In the genomic region with DNA sequence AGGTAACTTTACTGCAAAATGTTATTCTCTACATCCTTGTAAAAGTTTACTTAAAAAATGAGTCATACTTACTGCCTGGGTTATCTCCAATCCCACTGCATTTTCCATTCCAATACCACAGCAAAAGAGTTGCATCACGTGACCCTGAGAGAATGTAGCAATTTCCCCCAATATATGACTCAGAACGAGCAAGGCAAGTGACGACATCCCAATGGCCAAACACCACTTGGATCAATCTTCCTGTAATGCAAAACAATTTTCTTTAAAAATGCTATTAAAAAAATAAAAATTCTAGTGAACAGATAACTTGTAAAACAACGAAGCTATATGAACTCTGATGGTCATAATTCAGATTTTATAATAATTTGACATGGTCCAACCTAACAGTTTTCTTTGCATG, we compare ENCODE assay signal across 9 cellular contexts.
A peak's percentile ranks its signal among the peaks of the same experiment; 100 is the strongest.
DNase-seq lines count a peak whose midpoint lies in the region; ATAC-seq lines count a peak whose summit lies in the region.
"Had no signal": no experiment of that assay in that cellular context is flagged by ENCODE, and none has a peak within 500 bp of the region (broad histone marks: within the 10 kb centered on the region; RNA-seq: fewer than 3 reads in every experiment).

No MANE protein-coding gene starts in this region.

- H3K27me3 Mint-ChIP-seq in activated naive CD4-positive, alpha-beta T cell treated with anti-CD3 and anti-CD28 coated beads for 36 hours (ENCODE audit: low read depth): no peaks in the 10 kb centered on the region
- H3K27me3 Mint-ChIP-seq in activated naive CD4-positive, alpha-beta T cell treated with anti-CD3 and anti-CD28 coated beads, Interleukin-2, amount 10 ng/mL, durations not matched to agents 7 days and 5 days: no peaks in the 10 kb centered on the region
- H3K27me3 Mint-ChIP-seq in activated CD4-positive, alpha-beta memory T cell treated with anti-CD3 and anti-CD28 coated beads for 36 hours: no peaks in the 10 kb centered on the region

- no peak overlapping the region for H3K27ac Mint-ChIP-seq in activated naive CD4-positive, alpha-beta T cell treated with anti-CD3 and anti-CD28 coated beads for 36 hours
- H3K27ac Mint-ChIP-seq in activated naive CD4-positive, alpha-beta T cell treated with anti-CD3 and anti-CD28 coated beads, Interleukin-2, amount 10 ng/mL, durations not matched to agents 7 days and 5 days: no peak overlapping the region
- H3K27ac Mint-ChIP-seq in activated CD4-positive, alpha-beta memory T cell treated with anti-CD3 and anti-CD28 coated beads for 36 hours: no peak overlapping the region
- H3K27ac Mint-ChIP-seq in stimulated activated effector memory CD8-positive, alpha-beta T cell treated with anti-CD3 and anti-CD28 coated beads, Interleukin-12 subunit alpha, Interleukin-12 subunit beta, amount 100 ng/mL, for 72 hours: no peak overlapping the region

- no peaks in the 10 kb centered on the region for H3K36me3 ChIP-seq in aorta (ENCODE audit: control insufficient read depth in 1 of 2, insufficient read depth in 2 of 2, low read length in 1 of 2)

- POLR2A ChIA-PET in activated CD4-positive, alpha-beta memory T cell treated with anti-CD3 and anti-CD28 coated beads for 36 hours (lab: Charles Lee): no interaction called here

- H3K4me3 Mint-ChIP-seq in activated naive CD4-positive, alpha-beta T cell treated with anti-CD3 and anti-CD28 coated beads for 36 hours: no peak overlapping the region
- no peak overlapping the region for H3K4me3 Mint-ChIP-seq in activated naive CD4-positive, alpha-beta T cell treated with anti-CD3 and anti-CD28 coated beads, Interleukin-2, amount 10 ng/mL, durations not matched to agents 7 days and 5 days
- H3K4me3 Mint-ChIP-seq in activated CD4-positive, alpha-beta memory T cell treated with anti-CD3 and anti-CD28 coated beads for 36 hours: no peak overlapping the region
- H3K4me3 Mint-ChIP-seq in stimulated activated effector memory CD8-positive, alpha-beta T cell treated with anti-CD3 and anti-CD28 coated beads, Interleukin-12 subunit alpha, Interleukin-12 subunit beta, amount 100 ng/mL, for 72 hours: no peak overlapping the region

- CTCF ChIA-PET in activated naive CD4-positive, alpha-beta T cell treated with anti-CD3 and anti-CD28 coated beads for 36 hours (lab: Charles Lee): interaction anchor here (0.7 to 1.0 kb wide), 2 partner anchors 10 to 16 kb away, joined by 3 to 4 read pairs; no protein-coding TSS in a partner anchor
- CTCF ChIA-PET in activated naive CD4-positive, alpha-beta T cell treated with anti-CD3 and anti-CD28 coated beads, Interleukin-2, amount 10 ng/mL, durations not matched to agents 7 days and 5 days (lab: Charles Lee): interaction anchor here (0.5 kb wide), 1 partner anchor 126 kb away, joined by 4 read pairs; no protein-coding TSS in a partner anchor
- CTCF ChIA-PET in activated CD4-positive, alpha-beta memory T cell treated with anti-CD3 and anti-CD28 coated beads for 36 hours (lab: Charles Lee): no interaction called here

- no peaks in the 10 kb centered on the region for H3K4me1 ChIP-seq in aorta (ENCODE audit: control insufficient read depth in 1 of 2, insufficient read depth in 2 of 2, low read length in 2 of 2)

- no peaks in the 10 kb centered on the region for H3K27me3 ChIP-seq in aorta (ENCODE audit: control insufficient read depth in 1 of 2, insufficient read depth in 2 of 2, low read length in 1 of 2)

- peak; percentile 57 for DNase-seq in activated naive CD4-positive, alpha-beta T cell treated with anti-CD3 and anti-CD28 coated beads for 36 hours
- no peak for DNase-seq in activated naive CD4-positive, alpha-beta T cell treated with anti-CD3 and anti-CD28 coated beads, Interleukin-2, amount 10 ng/mL, durations not matched to agents 7 days and 5 days
- peak; percentile 55 for DNase-seq in activated CD4-positive, alpha-beta memory T cell treated with anti-CD3 and anti-CD28 coated beads for 36 hours
- peak; percentile 39 for DNase-seq in foreskin melanocyte
- DNase-seq in aorta: no peak
- no peak for DNase-seq in germinal center (ENCODE audit: low spot score)
- no peak for DNase-seq in stimulated activated effector memory CD8-positive, alpha-beta T cell treated with anti-CD3 and anti-CD28 coated beads, Interleukin-12 subunit alpha, Interleukin-12 subunit beta, amount 100 ng/mL, for 72 hours (ENCODE audit: low spot score in 2 of 2)

- no peaks in the 10 kb centered on the region for H3K9me3 Mint-ChIP-seq in activated naive CD4-positive, alpha-beta T cell treated with anti-CD3 and anti-CD28 coated beads for 36 hours
- no peaks in the 10 kb centered on the region for H3K9me3 Mint-ChIP-seq in activated naive CD4-positive, alpha-beta T cell treated with anti-CD3 and anti-CD28 coated beads, Interleukin-2, amount 10 ng/mL, durations not matched to agents 7 days and 5 days
- no peaks in the 10 kb centered on the region for H3K9me3 Mint-ChIP-seq in activated CD4-positive, alpha-beta memory T cell treated with anti-CD3 and anti-CD28 coated beads for 36 hours
- H3K9me3 Mint-ChIP-seq in stimulated activated effector memory CD8-positive, alpha-beta T cell treated with anti-CD3 and anti-CD28 coated beads, Interleukin-12 subunit alpha, Interleukin-12 subunit beta, amount 100 ng/mL, for 72 hours: no peaks in the 10 kb centered on the region

- H3K36me3 Mint-ChIP-seq in activated naive CD4-positive, alpha-beta T cell treated with anti-CD3 and anti-CD28 coated beads for 36 hours (ENCODE audit: low read depth): peaks cover 9% of the 10 kb centered on the region
- peaks cover 2% of the 10 kb centered on the region for H3K36me3 Mint-ChIP-seq in activated naive CD4-positive, alpha-beta T cell treated with anti-CD3 and anti-CD28 coated beads, Interleukin-2, amount 10 ng/mL, durations not matched to agents 7 days and 5 days
- peaks cover 3% of the 10 kb centered on the region for H3K36me3 Mint-ChIP-seq in activated CD4-positive, alpha-beta memory T cell treated with anti-CD3 and anti-CD28 coated beads for 36 hours
- peaks cover 20% of the 10 kb centered on the region for H3K36me3 Mint-ChIP-seq in stimulated activated effector memory CD8-positive, alpha-beta T cell treated with anti-CD3 and anti-CD28 coated beads, Interleukin-12 subunit alpha, Interleukin-12 subunit beta, amount 100 ng/mL, for 72 hours

- H3K4me3 ChIP-seq in aorta (ENCODE audit: low read length in 2 of 2): no peak overlapping the region

- ATAC-seq in aorta (ENCODE audit: low FRiP score) (peak; percentile 71), GM21825 (IDR thresholded peaks at IDR 0.05; ENCODE audit: unreplicated experiment) (no peak)
- no peak for ATAC-seq in stimulated activated effector memory CD8-positive, alpha-beta T cell treated with anti-CD3 and anti-CD28 coated beads, Interleukin-12 subunit alpha, Interleukin-12 subunit beta, amount 100 ng/mL, for 72 hours

- intact Hi-C loops in activated naive CD4-positive, alpha-beta T cell treated with anti-CD3 and anti-CD28 coated beads for 36 hours (cut with micrococcal nuclease): loop anchor here (1.0 to 5.0 kb wide), 3 partner anchors 134 to 796 kb away; a partner anchor contains a TSS
- intact Hi-C loops in activated CD4-positive, alpha-beta memory T cell treated with anti-CD3 and anti-CD28 coated beads for 36 hours (cut with micrococcal nuclease): no loop called here
- intact Hi-C loops in aorta (cut with DNase I): loop anchor here in 1 of 2 donors (5.0 kb wide), 1 partner anchor 565 kb away; no protein-coding TSS in a partner anchor

- H3K27ac ChIP-seq in aorta (ENCODE audit: low read depth in 1 of 2, low read length in 2 of 2): no peak overlapping the region
- H3K27ac ChIP-seq: C4-2B had no signal

- no peaks in the 10 kb centered on the region for H3K9me3 ChIP-seq in aorta (ENCODE audit: control insufficient read depth, low read length)

- peaks cover 15% of the 10 kb centered on the region for H3K4me1 Mint-ChIP-seq in activated naive CD4-positive, alpha-beta T cell treated with anti-CD3 and anti-CD28 coated beads for 36 hours (ENCODE audit: low read depth)
- H3K4me1 Mint-ChIP-seq in activated naive CD4-positive, alpha-beta T cell treated with anti-CD3 and anti-CD28 coated beads, Interleukin-2, amount 10 ng/mL, durations not matched to agents 7 days and 5 days: peaks cover 6% of the 10 kb centered on the region
- peaks cover 7% of the 10 kb centered on the region for H3K4me1 Mint-ChIP-seq in activated CD4-positive, alpha-beta memory T cell treated with anti-CD3 and anti-CD28 coated beads for 36 hours (ENCODE audit: low read depth)
- no peaks in the 10 kb centered on the region for H3K4me1 Mint-ChIP-seq in stimulated activated effector memory CD8-positive, alpha-beta T cell treated with anti-CD3 and anti-CD28 coated beads, Interleukin-12 subunit alpha, Interleukin-12 subunit beta, amount 100 ng/mL, for 72 hours

- WGBS in aorta, 2 donors: 32 to 36% methylated on average over 4 of the region's 4 CpGs

Comparison
In these comparisons a context has a peak if more than half of its experiments do, and no peak if none do; other contexts are left out.
1. DNase-seq: peak in activated naive CD4-positive, alpha-beta T cell treated with anti-CD3 and anti-CD28 coated beads for 36 hours (single experiment), activated CD4-positive, alpha-beta memory T cell treated with anti-CD3 and anti-CD28 coated beads for 36 hours (single experiment) and foreskin melanocyte (single experiment); none in activated naive CD4-positive, alpha-beta T cell treated with anti-CD3 and anti-CD28 coated beads, Interleukin-2, amount 10 ng/mL, durations not matched to agents 7 days and 5 days (single experiment), aorta (0 of 2), germinal center (single experiment) and stimulated activated effector memory CD8-positive, alpha-beta T cell treated with anti-CD3 and anti-CD28 coated beads, Interleukin-12 subunit alpha, Interleukin-12 subunit beta, amount 100 ng/mL, for 72 hours (0 of 2).